Comparison of ENCODE assay signal across 8 cellular contexts in genomic region chr4:110198472-110199419, GRCh38. TPM values are rescaled to one million over a fixed set of nuclear protein-coding genes. Genes with fewer than 3 reads are reported as not detected.
DNase-seq lines count a peak whose midpoint lies in the region; ATAC-seq and TF ChIP-seq lines count a peak whose summit lies in the region.

Gene ELOVL6 (minus strand): TSS chr4:110198615. CDS start chr4:110198335, 280 bp downstream.

- H3K27ac ChIP-seq in RWPE2 (ENCODE audit: poor library complexity, severe bottlenecking) (peak within 1 kb of the TSS; percentile 89), adrenal gland (peak within 1 kb of the TSS in 3 of 5 donors; percentile 78 to 90 (median 87)), vagina (peak within 1 kb of the TSS; percentile 83)

- DNase-seq in activated T-cell treated with anti-CD3 and anti-CD28 coated beads for 1 hour (ENCODE audit: low read depth) (peak; percentile 10), activated T-cell treated with anti-CD3 and anti-CD28 coated beads for 4 hours (no peak), RWPE2 (ENCODE audit: low spot score) (peak; percentile 59), adrenal gland (peak; percentile 62 to 80 (median 70)), cardiac septum (ENCODE audit: low spot score) (peak; percentile 77), osteocyte (ENCODE audit: extremely low spot score, unreplicated experiment) (no peak), vagina (ENCODE audit: extremely low spot score in 2 of 2) (no peak)
- DNase-seq in Jurkat, Clone E6-1 (ENCODE audit: low read depth, low spot score): no peak

- H3K4me3 Mint-ChIP-seq in osteocyte (ENCODE audit: unreplicated experiment): peak within 1 kb of the TSS; percentile 99

- no peaks in the 10 kb centered on the region for H3K9me3 Mint-ChIP-seq in osteocyte (ENCODE audit: unreplicated experiment)

- H3K9me3 ChIP-seq in RWPE2 (ENCODE audit: severe bottlenecking) (no peaks in the 10 kb centered on the region), adrenal gland (replicated peaks in 1 of 3) (no peaks in the 10 kb centered on the region), vagina (no peaks in the 10 kb centered on the region)

- H3K4me1 Mint-ChIP-seq in osteocyte (ENCODE audit: unreplicated experiment): peaks cover 20% of the 10 kb centered on the region

- peak; percentile 49 for ATAC-seq in RWPE2 (ENCODE audit: low read depth)

- peaks cover 10% of the 10 kb centered on the region for H3K36me3 ChIP-seq in RWPE2 (ENCODE audit: low read depth)
- H3K36me3 ChIP-seq in adrenal gland (replicated peaks in 1 of 2): no peaks in the 10 kb centered on the region
- H3K36me3 ChIP-seq in vagina: no peaks in the 10 kb centered on the region

- H3K27ac Mint-ChIP-seq in osteocyte (ENCODE audit: unreplicated experiment): peak within 1 kb of the TSS; percentile 90

- TF ChIP-seq CTCF in RWPE2 (IDR thresholded peaks at IDR 0.05; ENCODE audit: poor library complexity, severe bottlenecking): no peak
- TF ChIP-seq CTCF in adrenal gland (IDR thresholded peaks at IDR 0.05): no peak
- TF ChIP-seq CTCF in osteocyte (IDR thresholded peaks at IDR 0.05): no peak
- no peak for TF ChIP-seq CTCF in vagina (IDR thresholded peaks at IDR 0.05)

- H3K36me3 Mint-ChIP-seq in osteocyte (ENCODE audit: unreplicated experiment): no peaks in the 10 kb centered on the region

- H3K4me1 ChIP-seq in RWPE2 (ENCODE audit: insufficient read depth, poor library complexity, severe bottlenecking): peaks cover 22% of the 10 kb centered on the region
- H3K4me1 ChIP-seq in adrenal gland (replicated peaks in 1 of 2): peaks cover 12% of the 10 kb centered on the region in 2 donors
- peaks cover 16% of the 10 kb centered on the region for H3K4me1 ChIP-seq in vagina

- H3K27me3 Mint-ChIP-seq in osteocyte (ENCODE audit: unreplicated experiment): no peaks in the 10 kb centered on the region

- no peaks in the 10 kb centered on the region for H3K27me3 ChIP-seq in RWPE2 (ENCODE audit: insufficient read depth, poor library complexity, severe bottlenecking)
- no peaks in the 10 kb centered on the region for H3K27me3 ChIP-seq in adrenal gland
- no peaks in the 10 kb centered on the region for H3K27me3 ChIP-seq in vagina

- 1 to 3% (median 2%) methylated on average over 25 to 45 of the region's 45 CpGs for WGBS in adrenal gland, 4 donors

- intact Hi-C loops in adrenal gland (cut with DNase I): no loop called here
- intact Hi-C loops in cardiac septum (cut with DNase I): loop anchor here (5.0 to 10.0 kb wide), 2 partner anchors 146 to 316 kb away; no protein-coding TSS in a partner anchor
- intact Hi-C loops in vagina (cut with DNase I): no loop called here

- H3K4me3 ChIP-seq in Jurkat, Clone E6-1 (ENCODE audit: low read length): peak within 1 kb of the TSS; percentile 83
- H3K4me3 ChIP-seq in RWPE2 (ENCODE audit: severe bottlenecking): peak within 1 kb of the TSS; percentile 73
- peak within 1 kb of the TSS; percentile 63 to 97 (median 84) for H3K4me3 ChIP-seq in adrenal gland
- peak within 1 kb of the TSS; percentile 62 to 92 for H3K4me3 ChIP-seq in vagina

- TF ChIP-seq POLR2A in adrenal gland (IDR thresholded peaks at IDR 0.05) (peak in 1 of 2 donors; percentile 40), vagina (IDR thresholded peaks at IDR 0.05) (no peak)

RNA-seq across cellular contexts. Expression of gene ELOVL6, which starts in this region (rescaled TPM):
- 11.0 TPM for polyA plus RNA-seq in Jurkat, Clone E6-1 (2012; ENCODE audit: insufficient read depth, insufficient read length)
- 10 to 100 TPM in 6 of 8 donors, 1 to 10 TPM in 2; 5.4 to 53.2 (median 16.4) TPM for total RNA-seq in adrenal gland
- polyA plus RNA-seq in adrenal gland: 10 to 100 TPM in 1 of 3 donors, 1 to 10 TPM in 2; 2.8 to 68.2 (median 3.8) TPM
- total RNA-seq in cardiac septum: 2.4 TPM
- 7.3 and 9.0 TPM in 2 replicates for total RNA-seq in osteocyte
- 9.1 TPM for total RNA-seq in vagina

Comparison
In these comparisons a context has a peak if more than half of its experiments do, and no peak if none do; other contexts are left out.
1. DNase-seq: peak in activated T-cell treated with anti-CD3 and anti-CD28 coated beads for 1 hour (single experiment), RWPE2 (single experiment), adrenal gland (7 of 7) and cardiac septum (single experiment); none in activated T-cell treated with anti-CD3 and anti-CD28 coated beads for 4 hours (single experiment), Jurkat, Clone E6-1 (single experiment), osteocyte (single experiment) and vagina (0 of 2).
2. Peak in every context shown above with its lines, with median percentiles within 50 percentile points of each other: H3K4me3 ChIP-seq and H3K27ac ChIP-seq.